1 cellular context compared by ENCODE assay signal in the genomic region with DNA sequence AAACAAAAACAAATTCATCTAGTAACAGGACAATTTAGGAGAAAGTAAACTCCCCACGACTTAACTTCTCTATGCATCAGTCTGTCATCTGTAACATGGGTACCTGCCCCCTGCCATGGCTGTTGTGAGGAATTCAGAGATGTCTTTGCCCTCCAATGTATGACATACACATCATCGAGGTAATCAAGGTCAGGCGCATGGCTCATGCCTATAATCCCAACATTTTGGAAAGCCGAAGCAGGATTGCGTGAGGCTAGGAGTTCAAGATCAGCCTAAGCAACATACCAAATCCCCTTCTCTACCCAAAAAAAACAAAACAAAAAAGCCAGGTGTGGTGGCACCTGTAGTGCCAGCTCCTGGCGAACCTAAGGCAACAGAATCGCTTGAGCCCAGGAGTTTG.
TF ChIP-seq lines count a peak whose summit lies in the region.

No MANE protein-coding gene starts in this region.

TF ChIP-seq in SK-N-SH treated with all-trans-retinoic acid at 6 μM for 48 hours, 23 proteins besides CTCF, POLR2A, EP300 and RAD21 (continued from another document):
- TF ChIP-seq TCF4 (CRISPR knock-in tag; IDR thresholded peaks at IDR 0.05; ENCODE audit: borderline replicate concordance) (no peak), ESRRG (CRISPR knock-in tag; IDR thresholded peaks at IDR 0.05) (no peak)
